8 cellular contexts compared by ENCODE assay signal in the genomic region with DNA sequence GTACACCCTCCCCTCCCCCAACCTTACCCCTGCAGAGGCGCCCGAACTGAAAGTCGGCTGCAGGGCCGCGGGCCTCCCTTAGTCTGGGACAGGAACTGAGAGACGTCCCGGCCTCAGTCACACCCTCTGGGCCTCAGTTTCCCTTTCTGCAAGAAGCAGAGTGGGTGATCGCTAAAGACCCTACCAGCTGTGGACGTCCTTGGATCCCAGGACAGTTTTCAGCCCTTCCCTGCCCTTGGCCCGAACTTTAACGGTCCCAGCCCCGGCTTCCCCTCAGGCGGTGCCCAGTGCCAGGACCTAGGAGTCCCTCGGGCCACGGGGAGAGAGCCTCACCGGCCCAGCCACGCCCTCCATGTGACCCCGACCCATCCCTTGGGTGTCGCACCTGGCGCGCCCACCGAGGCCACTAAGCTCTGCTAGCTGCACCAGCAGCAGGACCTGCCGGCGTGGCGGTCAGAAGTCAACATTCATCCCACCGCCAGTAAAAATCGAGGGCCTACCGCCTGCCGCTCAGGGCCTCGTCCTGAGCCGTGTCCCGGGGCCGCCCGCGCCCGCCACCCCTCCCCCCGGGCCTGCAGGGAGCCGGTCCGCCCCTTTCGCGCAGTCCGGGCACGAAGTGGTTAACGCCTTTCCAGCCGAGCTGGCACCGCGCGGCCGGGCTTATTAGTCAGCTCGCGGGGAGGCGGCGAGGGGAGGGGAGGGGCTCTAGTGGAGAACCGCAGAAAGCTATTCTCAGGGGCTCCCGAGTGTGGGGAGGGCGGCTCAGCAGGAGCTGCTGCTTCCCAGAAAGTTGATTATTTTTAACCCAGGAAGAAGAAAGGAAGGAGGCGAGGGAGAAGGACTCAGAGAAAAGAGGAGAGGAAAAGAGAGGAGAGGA.
A peak's percentile ranks its signal among the peaks of the same experiment; 100 is the strongest.
DNase-seq lines count a peak whose midpoint lies in the region; ATAC-seq and TF ChIP-seq lines count a peak whose summit lies in the region.

No MANE protein-coding gene starts in this region.

- peaks cover 0 to 2% of the 10 kb centered on the region in 2 donors for H3K36me3 ChIP-seq in psoas muscle (ENCODE audit: insufficient read depth in 1 of 2, low read depth in 1 of 2)
- H3K36me3 ChIP-seq in upper lobe of left lung, result peaks cover 0 to 26% (median 8%) of the 10 kb centered on the region in 4 donors

- TF ChIP-seq POLR2A in upper lobe of left lung (IDR thresholded peaks at IDR 0.05), result peak in 3 of 4 donors; percentile 36 to 84 (median 36)

- intact Hi-C loops in psoas muscle (cut with DNase I), result loop anchor here (5.0 to 10.0 kb wide), 3 partner anchors 51 to 362 kb away; no protein-coding TSS in a partner anchor

- no peaks in the 10 kb centered on the region for H3K9me3 ChIP-seq in psoas muscle
- H3K9me3 ChIP-seq in upper lobe of left lung, result no peaks in the 10 kb centered on the region

- TF ChIP-seq CTCF in astrocyte of the cerebellum (IDR thresholded peaks at IDR 0.05; ENCODE audit: low read depth, low read length, missing control alignments), result no peak
- TF ChIP-seq CTCF in psoas muscle (IDR thresholded peaks at IDR 0.05), result no peak
- peak in 2 of 6 experiments; percentile 14 to 15 for TF ChIP-seq CTCF in upper lobe of left lung (IDR thresholded peaks at IDR 0.05)

- WGBS in psoas muscle, 3 donors, result 0 to 1% (median 1%) methylated on average over 52 to 57 of the region's 57 CpGs
- WGBS in upper lobe of left lung, 2 donors, result 1 to 3% methylated on average over 12 to 34 of the region's 57 CpGs

- peak; percentile 78 to 84 (median 80) for ATAC-seq in psoas muscle
- peak; percentile 85 to 89 for ATAC-seq in upper lobe of left lung (ENCODE audit: low FRiP score in 2 of 2)

- TF ChIP-seq EP300 in upper lobe of left lung (IDR thresholded peaks at IDR 0.05), result peak in 1 of 4 donors; percentile 52

- H3K4me3 ChIP-seq in astrocyte of the cerebellum (ENCODE audit: low read depth, low read length), result peak overlapping the region; percentile 43
- H3K4me3 ChIP-seq in psoas muscle, result peak overlapping the region; percentile 81
- H3K4me3 ChIP-seq in upper lobe of left lung, result peak overlapping the region; percentile 54 to 76 (median 70)

- in situ Hi-C loops in astrocyte of the cerebellum (cut with HindIII; ENCODE audit: low sequenced_read_pairs), result no loop called here

- H3K27me3 ChIP-seq in psoas muscle (ENCODE audit: insufficient read depth in 3 of 3, low read length in 2 of 3) (no peaks in the 10 kb centered on the region), upper lobe of left lung (no peaks in the 10 kb centered on the region)

- peak overlapping the region; percentile 92 for H3K27ac ChIP-seq in psoas muscle
- peak overlapping the region; percentile 93 to 99 (median 96) for H3K27ac ChIP-seq in upper lobe of left lung

- peak; percentile 96 for DNase-seq in EH (ENCODE audit: low read depth)
- peak; percentile 80 for DNase-seq in NCI-H1092 (lab: John Stamatoyannopoulos, UW)
- DNase-seq in T-helper 9 cell, result peak; percentile 71
- peak; percentile 94 for DNase-seq in astrocyte of the cerebellum (ENCODE audit: low read depth)
- peak; percentile 95 for DNase-seq in hepatic stellate cell (ENCODE audit: low spot score)
- peak; percentile 96 to 97 for DNase-seq in psoas muscle
- peak; percentile 96 for DNase-seq in upper lobe of left lung
- no peak for DNase-seq in 8988T

- peaks cover 26% of the 10 kb centered on the region for H3K4me1 ChIP-seq in psoas muscle
- H3K4me1 ChIP-seq in upper lobe of left lung, result peaks cover 45 to 76% (median 53%) of the 10 kb centered on the region in 4 donors
